In genomic region chr1:236326432-236326831, GRCh38 we compare ENCODE assay signal across 28 cellular contexts.
"Had no signal": no experiment of that assay in that cellular context is flagged by ENCODE, and none has a peak within 500 bp of the region (broad histone marks: within the 10 kb centered on the region; RNA-seq: fewer than 3 reads in every experiment).

No MANE protein-coding gene starts in this region.

- H3K27me3 ChIP-seq: colonic mucosa, dorsolateral prefrontal cortex, esophagus muscularis mucosa, esophagus squamous epithelium, foreskin keratinocyte, gastrocnemius medialis, gastroesophageal sphincter, heart left ventricle, heart right ventricle had no signal

- H3K27ac ChIP-seq: colonic mucosa, coronary artery, dorsolateral prefrontal cortex, epithelial cell of prostate, esophagus muscularis mucosa, esophagus squamous epithelium, foreskin keratinocyte, gastrocnemius medialis, gastroesophageal sphincter, heart left ventricle, heart right ventricle had no signal

- H3K4me1 ChIP-seq: colonic mucosa, esophagus muscularis mucosa, esophagus squamous epithelium, foreskin keratinocyte, gastrocnemius medialis, gastroesophageal sphincter, heart left ventricle, heart right ventricle had no signal

- FAIRE-seq: colon, endometrium, endothelial cell of umbilical vein, frontal cortex had no signal

- H3K4me3 ChIP-seq: colonic mucosa, coronary artery, dorsolateral prefrontal cortex, esophagus muscularis mucosa, esophagus squamous epithelium, gastrocnemius medialis, gastroesophageal sphincter, heart left ventricle, heart right ventricle had no signal

- DNase-seq: colonic mucosa; cortex of kidney; dermis blood vessel endothelial cell; dorsolateral prefrontal cortex; effector CD4-positive, alpha-beta T cell; effector CD8-positive, alpha-beta T cell; effector memory CD4-positive, alpha-beta T cell; effector memory CD8-positive, alpha-beta T cell; endodermal cell; erythroblast; esophagus squamous epithelium; foreskin fibroblast; foreskin keratinocyte; foreskin melanocyte; gastrocnemius medialis; glutamatergic neuron; head of caudate nucleus; heart left ventricle; heart right ventricle had no signal

- ATAC-seq: effector memory CD8-positive, alpha-beta T cell; esophagus mucosa; foreskin keratinocyte; gastrocnemius medialis; gastroesophageal sphincter; heart left ventricle; heart right ventricle had no signal

- H3K36me3 ChIP-seq: colonic mucosa, esophagus muscularis mucosa, esophagus squamous epithelium, gastrocnemius medialis, gastroesophageal sphincter, heart left ventricle, heart right ventricle had no signal

- H3K9me3 ChIP-seq: colonic mucosa had no signal
